In genomic region chr21:37552496-37553399, GRCh38 we compare ENCODE assay signal across 22 cellular contexts.
A peak's percentile ranks its signal among the peaks of the same experiment; 100 is the strongest.
DNase-seq lines count a peak whose midpoint lies in the region; ATAC-seq, FAIRE-seq and TF ChIP-seq lines count a peak whose summit lies in the region.
"Had no signal": no experiment of that assay in that cellular context is flagged by ENCODE, and none has a peak within 500 bp of the region (broad histone marks: within the 10 kb centered on the region; RNA-seq: fewer than 3 reads in every experiment).

No MANE protein-coding gene starts in this region.

- H3K4me1 ChIP-seq in BLaER1: peaks cover 53% of the 10 kb centered on the region
- peaks cover 15% of the 10 kb centered on the region for H3K4me1 ChIP-seq in ovary (ENCODE audit: insufficient read depth)
- H3K4me1 ChIP-seq: colonic mucosa had no signal

- no peaks in the 10 kb centered on the region for H3K9me3 Mint-ChIP-seq in T-helper 2 cell treated with Interferon-gamma antibody and Interleukin-4, amounts not matched to agents 5 μg/mL and 100 μg/mL, for 36 hours
- H3K9me3 Mint-ChIP-seq: activated T-cell treated with anti-CD3 and anti-CD28 coated beads, Interleukin-2, amount 50 U/mL, for 72 hours; stimulated activated naive CD8-positive, alpha-beta T cell treated with anti-CD3 and anti-CD28 coated beads, Interleukin-15, Interleukin-2, amounts not matched to agents 100 ng/mL and 50 ng/mL, for 24 hours had no signal

- no peak for TF ChIP-seq EP300 in ovary (IDR thresholded peaks at IDR 0.05)

- H3K9me3 ChIP-seq in BLaER1: no peaks in the 10 kb centered on the region
- H3K9me3 ChIP-seq in ovary: no peaks in the 10 kb centered on the region
- H3K9me3 ChIP-seq: colonic mucosa, esophagus squamous epithelium, tibial artery had no signal

- WGBS in ovary, 3 donors: 51 to 62% (median 53%) methylated on average over 17 of the region's 17 CpGs

- H4K20me1 ChIP-seq in BLaER1: no peaks in the 10 kb centered on the region

- no peaks in the 10 kb centered on the region for H3K36me3 Mint-ChIP-seq in T-helper 2 cell treated with Interferon-gamma antibody and Interleukin-4, amounts not matched to agents 5 μg/mL and 100 μg/mL, for 36 hours (ENCODE audit: low read depth)

- TF ChIP-seq POLR2A in ovary (IDR thresholded peaks at IDR 0.05): no peak

- H3K36me3 ChIP-seq in BLaER1 (no peaks in the 10 kb centered on the region), ovary (no peaks in the 10 kb centered on the region)
- H3K36me3 ChIP-seq: colonic mucosa, esophagus squamous epithelium, tibial artery had no signal

- peak overlapping the region; percentile 4 for H3K4me2 ChIP-seq in BLaER1

- TF ChIP-seq CTCF in ovary (IDR thresholded peaks at IDR 0.05): no peak

- peak; percentile 82 for ATAC-seq in left ventricle myocardium superior
- ATAC-seq: activated T-cell treated with anti-CD3 and anti-CD28 coated beads, Interleukin-2, amount 50 U/mL, for 72 hours; naive thymus-derived CD8-positive, alpha-beta T cell had no signal

- H3K27ac ChIP-seq in BLaER1 (no peak overlapping the region), caudate nucleus (ENCODE audit: low read depth, low read length) (peak overlapping the region; percentile 13), ovary (peak overlapping the region in 1 of 2 donors; percentile 40)
- H3K27ac ChIP-seq: colonic mucosa, esophagus squamous epithelium, tibial artery had no signal

- no peak overlapping the region for H3K9ac ChIP-seq in BLaER1

- peaks cover 3% of the 10 kb centered on the region for H3K4me1 Mint-ChIP-seq in T-helper 2 cell treated with Interferon-gamma antibody and Interleukin-4, amounts not matched to agents 5 μg/mL and 100 μg/mL, for 36 hours (ENCODE audit: low read depth)

- no peaks in the 10 kb centered on the region for H3K27me3 ChIP-seq in BLaER1
- no peaks in the 10 kb centered on the region for H3K27me3 ChIP-seq in ovary
- H3K27me3 ChIP-seq: colonic mucosa, esophagus squamous epithelium had no signal

- H3K4me3 Mint-ChIP-seq in T-helper 2 cell treated with Interferon-gamma antibody and Interleukin-4, amounts not matched to agents 5 μg/mL and 100 μg/mL, for 36 hours: no peak overlapping the region
- H3K4me3 Mint-ChIP-seq: activated naive CD8-positive, alpha-beta T cell; activated T-cell treated with anti-CD3 and anti-CD28 coated beads, Interleukin-2, amount 50 U/mL, for 72 hours; naive thymus-derived CD8-positive, alpha-beta T cell; stimulated activated naive CD8-positive, alpha-beta T cell treated with anti-CD3 and anti-CD28 coated beads, Interleukin-15, Interleukin-2, amounts not matched to agents 100 ng/mL and 50 ng/mL, for 24 hours had no signal

- DNase-seq in caudate nucleus (lab: John Stamatoyannopoulos, UW) (no peak), left ventricle myocardium superior (peak; percentile 73), ovary (peak; percentile 39 to 73 (median 62)), A172 (ENCODE audit: low spot score) (no peak), HTR-8/SVneo (ENCODE audit: insufficient read length, low spot score) (no peak)
- no peak for DNase-seq in T-helper 2 cell treated with Interferon-gamma antibody and Interleukin-4, amounts not matched to agents 5 μg/mL and 100 μg/mL, for 36 hours (ENCODE audit: low spot score)
- no peak for DNase-seq in activated CD4-positive, alpha-beta T cell treated with anti-CD3 and anti-CD28 coated beads for 4 hours
- DNase-seq: activated CD4-positive, CD25-positive, alpha-beta regulatory T cell treated with anti-CD3 and anti-CD28 coated beads, Interleukin-2, amount 50 U/mL, for 72 hours; activated T-cell treated with anti-CD3 and anti-CD28 coated beads, Interleukin-2, amount 50 U/mL, for 72 hours; colonic mucosa; DMS79; esophagus squamous epithelium; mesenchymal stem cell; naive thymus-derived CD8-positive, alpha-beta T cell; NCI-H1930; NCI-H774; tibial artery had no signal

- H3K4me3 ChIP-seq in BLaER1 (no peak overlapping the region), ovary (no peak overlapping the region)
- H3K4me3 ChIP-seq: colonic mucosa, esophagus squamous epithelium, skin epidermis, tibial artery had no signal

- intact Hi-C loops in left ventricle myocardium superior (cut with micrococcal nuclease): no loop called here
- intact Hi-C loops in ovary (cut with DNase I): no loop called here

- no peak overlapping the region for H3K27ac Mint-ChIP-seq in T-helper 2 cell treated with Interferon-gamma antibody and Interleukin-4, amounts not matched to agents 5 μg/mL and 100 μg/mL, for 36 hours
- H3K27ac Mint-ChIP-seq: activated naive CD8-positive, alpha-beta T cell; activated T-cell treated with anti-CD3 and anti-CD28 coated beads, Interleukin-2, amount 50 U/mL, for 72 hours; stimulated activated naive CD8-positive, alpha-beta T cell treated with anti-CD3 and anti-CD28 coated beads, Interleukin-15, Interleukin-2, amounts not matched to agents 100 ng/mL and 50 ng/mL, for 24 hours had no signal

- no peak for FAIRE-seq in HTR-8/SVneo (lab: Jason Lieb, UNC)
- FAIRE-seq: A204.1 had no signal

- H3K27me3 Mint-ChIP-seq in T-helper 2 cell treated with Interferon-gamma antibody and Interleukin-4, amounts not matched to agents 5 μg/mL and 100 μg/mL, for 36 hours (ENCODE audit: low read depth): peaks cover 3% of the 10 kb centered on the region

Comparison
In these comparisons a context has a peak if more than half of its experiments do, and no peak if none do; other contexts are left out.
1. DNase-seq: peak in left ventricle myocardium superior (single experiment) and ovary (5 of 5); none in caudate nucleus (0 of 61), A172 (single experiment), T-helper 2 cell treated with Interferon-gamma antibody and Interleukin-4, amounts not matched to agents 5 μg/mL and 100 μg/mL, for 36 hours (single experiment), activated CD4-positive, alpha-beta T cell treated with anti-CD3 and anti-CD28 coated beads for 4 hours (0 of 2) and HTR-8/SVneo (single experiment).